Comparison of ENCODE assay signal across 27 cellular contexts in the genomic region with DNA sequence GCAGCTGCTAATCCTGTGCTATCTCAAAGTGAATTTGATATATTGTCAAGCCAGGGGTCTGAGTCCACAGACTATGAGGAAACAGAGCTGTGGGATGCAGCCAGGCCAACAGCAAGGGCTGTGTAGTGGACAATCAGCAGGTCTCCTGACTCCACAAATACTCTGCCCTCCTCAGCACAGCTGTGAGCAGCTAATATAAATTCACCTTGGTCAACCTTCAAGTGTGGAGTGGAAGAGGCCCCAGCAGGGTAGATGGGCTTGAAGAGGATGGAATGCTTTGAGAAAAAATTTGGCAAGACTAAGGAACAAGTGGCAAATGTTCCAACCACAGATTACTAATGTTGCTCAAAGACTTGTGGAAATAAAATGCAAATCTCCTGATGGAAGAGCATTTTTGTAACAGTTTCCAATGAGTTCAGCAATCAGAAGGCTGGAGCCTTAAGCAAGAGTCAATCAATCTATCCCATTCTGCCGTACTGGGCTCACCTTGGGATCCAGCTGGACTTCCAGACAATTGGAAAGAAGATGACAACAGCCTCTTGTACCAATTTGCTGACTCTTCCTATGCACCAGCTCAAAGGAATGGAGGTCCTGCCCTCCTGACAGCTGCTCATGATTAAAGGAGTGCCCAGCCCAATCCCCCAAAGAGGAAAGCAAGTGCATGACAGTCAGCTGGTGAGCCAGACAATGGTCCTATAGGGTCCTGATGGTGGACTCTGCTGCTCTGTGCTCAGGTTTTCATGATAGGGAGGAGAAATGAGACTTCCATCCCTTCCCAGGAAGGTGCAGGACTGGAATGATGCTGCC. TPM values are rescaled to one million over a fixed set of nuclear protein-coding genes. Genes with fewer than 3 reads are reported as not detected.
DNase-seq lines count a peak whose midpoint lies in the region; ATAC-seq and TF ChIP-seq lines count a peak whose summit lies in the region.
"Had no signal": no experiment of that assay in that cellular context is flagged by ENCODE, and none has a peak within 500 bp of the region (broad histone marks: within the 10 kb centered on the region; RNA-seq: fewer than 3 reads in every experiment).

No MANE protein-coding gene starts in this region.

- H3K4me3 ChIP-seq in adrenal gland: no peak overlapping the region
- H3K4me3 ChIP-seq in fibroblast of lung (replicated peaks in 1 of 4; ENCODE audit: control extremely low read depth in 1 of 4, insufficient read depth in 1 of 4, low read depth in 3 of 4, low read length in 4 of 4): no peak overlapping the region
- H3K4me3 ChIP-seq in lung: no peak overlapping the region
- H3K4me3 ChIP-seq in upper lobe of left lung: no peak overlapping the region
- H3K4me3 ChIP-seq: transverse colon had no signal

- no peak for TF ChIP-seq EP300 in upper lobe of left lung (IDR thresholded peaks at IDR 0.05)

- H3K27ac ChIP-seq in adrenal gland (peak overlapping the region in 4 of 5 donors; percentile 15 to 67 (median 36)), fibroblast of lung (ENCODE audit: insufficient read depth, low read length) (no peak overlapping the region), lung (ENCODE audit: low read depth in 1 of 2, low read length in 1 of 2) (peak overlapping the region in 1 of 2 donors; percentile 13), upper lobe of left lung (peak overlapping the region in 3 of 4 donors; percentile 32 to 83 (median 62))
- H3K27ac ChIP-seq: epithelial cell of prostate, transverse colon had no signal

- in situ Hi-C loops in ACHN (cut with HindIII; ENCODE audit: low pct_ligation_motif_present, low pct_unique_long_range_greater_than_20kb, low sequenced_read_pairs): no loop called here

- H3K4me2 ChIP-seq in fibroblast of lung (ENCODE audit: extremely low read depth, insufficient read depth, low read length): no peak overlapping the region

- H3K79me2 ChIP-seq in fibroblast of lung (ENCODE audit: control insufficient read depth, insufficient read depth, low read length): no peaks in the 10 kb centered on the region

- H3K27me3 ChIP-seq in adrenal gland (no peaks in the 10 kb centered on the region), fibroblast of lung (ENCODE audit: control insufficient read depth, insufficient read depth, low read length) (no peaks in the 10 kb centered on the region), lung (ENCODE audit: control insufficient read depth, insufficient read depth) (no peaks in the 10 kb centered on the region), upper lobe of left lung (no peaks in the 10 kb centered on the region)
- H3K27me3 ChIP-seq: transverse colon had no signal

- peak; percentile 32 for ATAC-seq in lung (ENCODE audit: insufficient read depth, low FRiP score)
- peak; percentile 55 to 56 for ATAC-seq in upper lobe of left lung (ENCODE audit: low FRiP score in 2 of 2)
- no peak for ATAC-seq in HG02970 (IDR thresholded peaks at IDR 0.05; ENCODE audit: low FRiP score, unreplicated experiment)
- ATAC-seq: naive thymus-derived CD8-positive, alpha-beta T cell; stimulated activated memory B cell treated with anti-CD40 and anti-IgM and Interleukin-4, amounts not matched to agents 10 μg/mL and 1 μg/mL and 100 μg/mL, for 72 hours; T-cell had no signal

- intact Hi-C loops in adrenal gland (cut with DNase I): no loop called here

- TF ChIP-seq CTCF in adrenal gland (IDR thresholded peaks at IDR 0.05) (no peak), fibroblast of lung (conservative IDR thresholded peaks at IDR 0.05 in 1 of 2, IDR thresholded peaks at IDR 0.05 in 1 of 2; ENCODE audit: low read depth in 1 of 2, low read length in 2 of 2) (no peak), lung (IDR thresholded peaks at IDR 0.05; ENCODE audit: control extremely low read depth, extremely low read depth) (no peak), upper lobe of left lung (IDR thresholded peaks at IDR 0.05) (no peak)

- peak in 2 of 7 donors; percentile 33 to 57 for DNase-seq in adrenal gland
- peak; percentile 22 to 55 for DNase-seq in fibroblast of lung (ENCODE audit: low read depth in 2 of 2)
- peak; percentile 39 for DNase-seq in lung (ENCODE audit: low spot score)
- peak in 1 of 2 donors; percentile 59 for DNase-seq in upper lobe of left lung
- no peak for DNase-seq in ACHN
- DNase-seq in NCI-H510A treated with DMSO at 0.1 percent for 48 hours (lab: John Stamatoyannopoulos, UW): no peak
- DNase-seq: activated CD4-positive, alpha-beta T cell treated with anti-CD3 and anti-CD28 coated beads, Interleukin-2, amount 50 U/mL, for 1 hour; activated CD8-positive, alpha-beta memory T cell treated with anti-CD3 and anti-CD28 coated beads, Interleukin-2, amount 50 U/mL, for 48 hours; activated gamma-delta T cell treated with Interleukin-2 at 50 U/mL for 16 hours; anterior cingulate cortex; HCEC 1CT; KG1; naive thymus-derived CD8-positive, alpha-beta T cell; NCI-H1092; NCI-H2107; NCI-H524 treated with DMSO at 0.1 percent for 48 hours; SHP77 treated with DMSO at 0.1 percent for 48 hours; stimulated activated CD4-positive, alpha-beta T cell treated with anti-CD3 and anti-CD28 coated beads, Interleukin-12 subunit alpha, Interleukin-12 subunit beta, amount 100 ng/mL, for 4 hours; T-cell; transverse colon had no signal

- H2AFZ ChIP-seq in fibroblast of lung (ENCODE audit: low read length): no peak overlapping the region

- peaks cover 14 to 23% of the 10 kb centered on the region in 2 donors for H3K4me1 ChIP-seq in adrenal gland (replicated peaks in 1 of 2)
- H3K4me1 ChIP-seq in fibroblast of lung (ENCODE audit: control insufficient read depth, extremely low read depth, insufficient read depth, low read length): peaks cover 4% of the 10 kb centered on the region
- peaks cover 7 to 9% of the 10 kb centered on the region in 2 donors for H3K4me1 ChIP-seq in lung (ENCODE audit: control insufficient read depth in 2 of 2, insufficient read depth in 2 of 2, low read length in 2 of 2)
- H3K4me1 ChIP-seq in upper lobe of left lung: peaks cover 16 to 32% (median 23%) of the 10 kb centered on the region in 4 donors

- H4K20me1 ChIP-seq in fibroblast of lung (ENCODE audit: control insufficient read depth, extremely low read depth, insufficient read depth, low read length): no peaks in the 10 kb centered on the region

- no peak overlapping the region for H3K9ac ChIP-seq in fibroblast of lung (ENCODE audit: insufficient read depth, low read length)

- H3K9me3 ChIP-seq in adrenal gland (replicated peaks in 1 of 3) (no peaks in the 10 kb centered on the region), fibroblast of lung (ENCODE audit: control insufficient read depth, insufficient read depth, low read depth, low read length) (no peaks in the 10 kb centered on the region), lung (ENCODE audit: control insufficient read depth in 2 of 2, insufficient read depth in 1 of 2, low read length in 1 of 2) (no peaks in the 10 kb centered on the region), upper lobe of left lung (peaks cover 0 to 5% (median 0%) of the 10 kb centered on the region in 4 donors)

- WGBS in adrenal gland, 4 donors: 22 to 48% (median 29%) methylated on average over 1 of the region's 1 CpG
- 61 to 86% methylated on average over 1 of the region's 1 CpG for WGBS in lung, 2 donors
- WGBS in upper lobe of left lung, 2 donors: 33 to 59% methylated on average over 1 of the region's 1 CpG

- TF ChIP-seq POLR2A in adrenal gland (IDR thresholded peaks at IDR 0.05): no peak
- no peak for TF ChIP-seq POLR2A in upper lobe of left lung (IDR thresholded peaks at IDR 0.05)

- H3K36me3 ChIP-seq in adrenal gland (replicated peaks in 1 of 2): peaks cover 0 to 2% of the 10 kb centered on the region in 2 donors
- H3K36me3 ChIP-seq in fibroblast of lung (ENCODE audit: control insufficient read depth, insufficient read depth, low read length): no peaks in the 10 kb centered on the region
- H3K36me3 ChIP-seq in lung (ENCODE audit: control insufficient read depth in 2 of 2, insufficient read depth in 2 of 2, low read length in 2 of 2): no peaks in the 10 kb centered on the region
- H3K36me3 ChIP-seq in upper lobe of left lung: no peaks in the 10 kb centered on the region
- H3K36me3 ChIP-seq: transverse colon had no signal

RNA-seq across cellular contexts. Expression of a gene that starts 25.3 kb away (rescaled TPM):
- 100 to 1,000 TPM in 2 of 8 donors, 10 to 100 TPM in 6; 57.9 to 136 (median 78.6) TPM for total RNA-seq in adrenal gland
- polyA plus RNA-seq in adrenal gland: 10 to 100 TPM; 15.1 to 57.1 (median 23.6) TPM
- total RNA-seq in fibroblast of lung: 4.4 and 8.1 TPM in 2 replicates
- 4.5 and 27.9 TPM in 2 replicates for polyA plus RNA-seq in fibroblast of lung
- polyA plus RNA-seq in fibroblast of lung (2012): 4.1 and 25.2 TPM in 2 replicates
- 3.7 and 19.5 TPM in 2 replicates for polyA minus RNA-seq in fibroblast of lung (ENCODE audit: low replicate concordance)
- 10 to 100 TPM; 10.9 to 49.4 TPM for total RNA-seq in lung
- polyA plus RNA-seq in lung: 1 to 10 TPM; 2.9 to 3.4 TPM
- 10 to 100 TPM in 4 of 6 donors, 1 to 10 TPM in 2; 8.5 to 24.3 (median 13.2) TPM for total RNA-seq in upper lobe of left lung
- total RNA-seq: naive thymus-derived CD8-positive, alpha-beta T cell had no signal

RNA-seq across cellular contexts. Expression of a gene that starts 43.8 kb away (rescaled TPM):
- total RNA-seq in adrenal gland: not detected
- not detected for polyA plus RNA-seq in adrenal gland
- total RNA-seq in fibroblast of lung: not detected in 2 replicates
- polyA plus RNA-seq in fibroblast of lung: not detected in 2 replicates
- polyA plus RNA-seq in fibroblast of lung (2012): not detected in 2 replicates
- polyA minus RNA-seq in fibroblast of lung (ENCODE audit: low replicate concordance): not detected in 2 replicates
- total RNA-seq in lung: under 1 TPM in 1 of 2 donors, not detected in 1; 0.34 TPM
- under 1 TPM in 1 of 2 donors, not detected in 1; 0.13 TPM for polyA plus RNA-seq in lung
- under 1 TPM in 1 of 6 donors, not detected in 5; 0.24 TPM for total RNA-seq in upper lobe of left lung
- total RNA-seq: dermis microvascular lymphatic vessel endothelial cell; glomerular endothelial cell; lung microvascular endothelial cell; naive thymus-derived CD8-positive, alpha-beta T cell; posterior vena cava; transverse colon had no signal
- polyA plus RNA-seq: naive thymus-derived CD8-positive, alpha-beta T cell had no signal

Comparison
In these comparisons a context has a peak if more than half of its experiments do, and no peak if none do; other contexts are left out.
1. DNase-seq: peak in fibroblast of lung (2 of 2) and lung (single experiment); none in ACHN (single experiment) and NCI-H510A treated with DMSO at 0.1 percent for 48 hours (single experiment).